In genomic region chr1:84303154-84303830, GRCh38 we compare ENCODE assay signal across 8 cellular contexts. TPM values are rescaled to one million over a fixed set of nuclear protein-coding genes. Genes with fewer than 3 reads are reported as not detected.
DNase-seq lines count a peak whose midpoint lies in the region; ATAC-seq and TF ChIP-seq lines count a peak whose summit lies in the region.

No MANE protein-coding gene starts in this region.

- peaks cover 6% of the 10 kb centered on the region for H3K9me3 Mint-ChIP-seq in activated T-helper 2 cell treated with anti-CD3 and anti-CD28 coated beads, Interferon-gamma antibody, Interleukin-2, Interleukin-4, amounts not matched to agents 10 μg/mL and 5 μg/mL and 100 μg/mL, durations not matched to agents 14 hours and 24 hours and 36 hours
- no peaks in the 10 kb centered on the region for H3K9me3 Mint-ChIP-seq in type B pancreatic cell

- peak overlapping the region; percentile 76 for H3K4me3 Mint-ChIP-seq in activated T-helper 2 cell treated with anti-CD3 and anti-CD28 coated beads, Interferon-gamma antibody, Interleukin-2, Interleukin-4, amounts not matched to agents 10 μg/mL and 5 μg/mL and 100 μg/mL, durations not matched to agents 14 hours and 24 hours and 36 hours (ENCODE audit: low read depth)
- peak overlapping the region; percentile 89 for H3K4me3 Mint-ChIP-seq in type B pancreatic cell

- no peaks in the 10 kb centered on the region for H3K36me3 ChIP-seq in HEK293 (ENCODE audit: control insufficient read depth in 2 of 2, insufficient read depth in 1 of 2, low read length in 2 of 2)

- intact Hi-C loops in activated T-helper 2 cell treated with anti-CD3 and anti-CD28 coated beads, Interferon-gamma antibody, Interleukin-2, Interleukin-4, amounts not matched to agents 10 μg/mL and 5 μg/mL and 100 μg/mL, durations not matched to agents 14 hours and 24 hours and 36 hours (cut with micrococcal nuclease), result loop anchor here (2.0 to 10.0 kb wide), 5 partner anchors 64 to 452 kb away; partner anchors contain the start of gene PRKACB
- intact Hi-C loops in posterior vena cava (cut with DNase I), result no loop called here

- no peak for DNase-seq in AG10803 (ENCODE audit: low read depth)
- DNase-seq in activated T-helper 2 cell treated with anti-CD3 and anti-CD28 coated beads, Interferon-gamma antibody, Interleukin-2, Interleukin-4, amounts not matched to agents 10 μg/mL and 5 μg/mL and 100 μg/mL, durations not matched to agents 14 hours and 24 hours and 36 hours (ENCODE audit: low spot score), result no peak
- DNase-seq in lung microvascular endothelial cell (ENCODE audit: low read depth in 2 of 2), result peak; percentile 17 to 35
- no peak for DNase-seq in type B pancreatic cell (ENCODE audit: extremely low spot score, unreplicated experiment)
- no peak for DNase-seq in posterior vena cava (ENCODE audit: low spot score)
- no peak for DNase-seq in T-helper 9 cell

- TF ChIP-seq CTCF in AG10803 (conservative IDR thresholded peaks at IDR 0.05; ENCODE audit: low read length), result no peak
- TF ChIP-seq CTCF in HEK293 (tag by site-specific recombination; IDR thresholded peaks at IDR 0.05), result no peak
- TF ChIP-seq CTCF in type B pancreatic cell (conservative IDR thresholded peaks at IDR 0.05), result no peak

- peaks cover 34% of the 10 kb centered on the region for H3K4me1 Mint-ChIP-seq in activated T-helper 2 cell treated with anti-CD3 and anti-CD28 coated beads, Interferon-gamma antibody, Interleukin-2, Interleukin-4, amounts not matched to agents 10 μg/mL and 5 μg/mL and 100 μg/mL, durations not matched to agents 14 hours and 24 hours and 36 hours (ENCODE audit: low read depth)
- peaks cover 47% of the 10 kb centered on the region for H3K4me1 Mint-ChIP-seq in type B pancreatic cell (ENCODE audit: unreplicated experiment)

- no peak for ATAC-seq in HG03135 (IDR thresholded peaks at IDR 0.05; ENCODE audit: unreplicated experiment)

- no peaks in the 10 kb centered on the region for H3K36me3 Mint-ChIP-seq in activated T-helper 2 cell treated with anti-CD3 and anti-CD28 coated beads, Interferon-gamma antibody, Interleukin-2, Interleukin-4, amounts not matched to agents 10 μg/mL and 5 μg/mL and 100 μg/mL, durations not matched to agents 14 hours and 24 hours and 36 hours (ENCODE audit: low read depth)
- peaks cover 4% of the 10 kb centered on the region for H3K36me3 Mint-ChIP-seq in type B pancreatic cell

- CTCF ChIA-PET in HEK293 (lab: Yijun Ruan, JAX), result interaction anchor here (0.6 to 1.6 kb wide), 6 partner anchors 10 to 1493 kb away, joined by 3 to 7 read pairs (median 3); no protein-coding TSS in a partner anchor

- POLR2A ChIA-PET in HEK293 (lab: Yijun Ruan, JAX), result no interaction called here

- H3K9me3 ChIP-seq in HEK293 (ENCODE audit: control insufficient read depth, insufficient read depth, low read depth, low read length), result no peaks in the 10 kb centered on the region

- H3K27ac Mint-ChIP-seq in activated T-helper 2 cell treated with anti-CD3 and anti-CD28 coated beads, Interferon-gamma antibody, Interleukin-2, Interleukin-4, amounts not matched to agents 10 μg/mL and 5 μg/mL and 100 μg/mL, durations not matched to agents 14 hours and 24 hours and 36 hours, result no peak overlapping the region
- H3K27ac Mint-ChIP-seq in type B pancreatic cell, result peak overlapping the region; percentile 87

- H3K27ac ChIP-seq in HEK293 (ENCODE audit: extremely low read depth, low read depth, low read length), result peak overlapping the region; percentile 1; the same call in 1 of the 2 replicates

- H3K4me3 ChIP-seq in AG10803 (ENCODE audit: low read length) (peak overlapping the region; percentile 26), HEK293 (ENCODE audit: low read depth, low read length) (peak overlapping the region; percentile 29)

- H3K4me1 ChIP-seq in HEK293 (ENCODE audit: control insufficient read depth, insufficient read depth, low read length), result peaks cover 3% of the 10 kb centered on the region; the same call in 1 of the 2 replicates

- H3K27me3 Mint-ChIP-seq in activated T-helper 2 cell treated with anti-CD3 and anti-CD28 coated beads, Interferon-gamma antibody, Interleukin-2, Interleukin-4, amounts not matched to agents 10 μg/mL and 5 μg/mL and 100 μg/mL, durations not matched to agents 14 hours and 24 hours and 36 hours (ENCODE audit: low read depth), result peaks cover 6% of the 10 kb centered on the region
- H3K27me3 Mint-ChIP-seq in type B pancreatic cell, result no peaks in the 10 kb centered on the region

TF ChIP-seq in HEK293, 187 proteins besides CTCF, POLR2A, EP300 and RAD21:
- TF ChIP-seq ZNF529 (tag by site-specific recombination; IDR thresholded peaks at IDR 0.05; ENCODE audit: insufficient replicate concordance) (no peak), ZBTB20 (tag by site-specific recombination; IDR thresholded peaks at IDR 0.05) (peak; percentile 97), ZSCAN16 (tag by site-specific recombination; IDR thresholded peaks at IDR 0.05) (no peak), ZNF664 (tag by site-specific recombination; IDR thresholded peaks at IDR 0.05) (no peak), ZBTB17 (tag by site-specific recombination; IDR thresholded peaks at IDR 0.05) (0 out of 2 replicates have a peak, but pooled peaks have one; percentile 11), GFI1B (tag by site-specific recombination; IDR thresholded peaks at IDR 0.05) (no peak), ZNF350 (tag by site-specific recombination; IDR thresholded peaks at IDR 0.05) (no peak)
- TF ChIP-seq, protein P1, sequence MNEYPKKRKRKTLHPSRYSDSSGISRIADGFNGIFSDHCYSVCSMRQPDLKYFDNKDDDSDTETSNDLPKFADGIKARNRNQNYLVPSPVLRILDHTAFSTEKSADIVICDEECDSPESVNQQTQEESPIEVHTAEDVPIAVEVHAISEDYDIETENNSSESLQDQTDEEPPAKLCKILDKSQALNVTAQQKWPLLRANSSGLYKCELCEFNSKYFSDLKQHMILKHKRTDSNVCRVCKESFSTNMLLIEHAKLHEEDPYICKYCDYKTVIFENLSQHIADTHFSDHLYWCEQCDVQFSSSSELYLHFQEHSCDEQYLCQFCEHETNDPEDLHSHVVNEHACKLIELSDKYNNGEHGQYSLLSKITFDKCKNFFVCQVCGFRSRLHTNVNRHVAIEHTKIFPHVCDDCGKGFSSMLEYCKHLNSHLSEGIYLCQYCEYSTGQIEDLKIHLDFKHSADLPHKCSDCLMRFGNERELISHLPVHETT (tag by site-specific recombination; IDR thresholded peaks at IDR 0.05), result no peak

RNA-seq across cellular contexts. Expression of gene SAMD13, which starts 1.8 kb away (rescaled TPM):
- total RNA-seq in activated T-helper 2 cell treated with anti-CD3 and anti-CD28 coated beads, Interferon-gamma antibody, Interleukin-2, Interleukin-4, amounts not matched to agents 10 μg/mL and 5 μg/mL and 100 μg/mL, durations not matched to agents 14 hours and 24 hours and 36 hours, result 0.30 and 0.44 TPM in 2 replicates
- total RNA-seq in lung microvascular endothelial cell (0.20 and 1.7 TPM in 2 replicates), type B pancreatic cell (ENCODE audit: low replicate concordance) (3.6 and 6.0 TPM in 2 replicates), posterior vena cava (under 1 TPM; 0.51 to 0.71 TPM)

Comparison
In these comparisons a context has a peak if more than half of its experiments do, and no peak if none do; other contexts are left out.
1. DNase-seq: peak in lung microvascular endothelial cell (2 of 2); none in AG10803 (single experiment), activated T-helper 2 cell treated with anti-CD3 and anti-CD28 coated beads, Interferon-gamma antibody, Interleukin-2, Interleukin-4, amounts not matched to agents 10 μg/mL and 5 μg/mL and 100 μg/mL, durations not matched to agents 14 hours and 24 hours and 36 hours (single experiment), type B pancreatic cell (single experiment), posterior vena cava (single experiment) and T-helper 9 cell (single experiment).